In genomic region chr17:8154608-8155152, GRCh38 we compare ENCODE assay signal across 9 cellular contexts. TPM values are rescaled to one million over a fixed set of nuclear protein-coding genes. Genes with fewer than 3 reads are reported as not detected.
A peak's percentile ranks its signal among the peaks of the same experiment; 100 is the strongest.
DNase-seq lines count a peak whose midpoint lies in the region; ATAC-seq, FAIRE-seq and TF ChIP-seq lines count a peak whose summit lies in the region.
"Had no signal": no experiment of that assay in that cellular context is flagged by ENCODE, and none has a peak within 500 bp of the region (broad histone marks: within the 10 kb centered on the region; RNA-seq: fewer than 3 reads in every experiment).

No MANE protein-coding gene starts in this region.

- no peak overlapping the region for H4K91ac ChIP-seq in H9 (ENCODE audit: insufficient read length, low read depth, low read length)

- peaks cover 2% of the 10 kb centered on the region for H3K79me1 ChIP-seq in H9 (ENCODE audit: insufficient read depth, low read depth, low read length, poor library complexity, severe bottlenecking)

- H2BK15ac ChIP-seq in H9 (ENCODE audit: low read depth, low read length), result no peak overlapping the region

- H2AK5ac ChIP-seq in H9 (ENCODE audit: insufficient read length, low read length), result no peak overlapping the region

- intact Hi-C loops in GM12878 (cut with micrococcal nuclease; ENCODE audit: unreplicated experiment) (no loop called here), spleen (cut with DNase I; ENCODE audit: low total_unique reads) (no loop called here)

- no peak overlapping the region for H4K5ac ChIP-seq in H9 (ENCODE audit: insufficient read length, low read depth, low read length)

- no peak for DNase-seq in H9
- no peak for DNase-seq in GM12878 (ENCODE audit: low read depth, low spot score)
- DNase-seq in spleen, result no peak
- no peak for DNase-seq in T1000 (lab: John Stamatoyannopoulos, UW)
- DNase-seq in GM20000 (ENCODE audit: low spot score), result no peak
- DNase-seq: NCI-H2081 had no signal

- H3K9me3 ChIP-seq in H9 (ENCODE audit: control insufficient read depth, low read depth, low read length) (no peaks in the 10 kb centered on the region), GM12878 (replicated peaks; ENCODE audit: control insufficient read depth, insufficient read depth, low read length) (no peaks in the 10 kb centered on the region), iPS-20b (ENCODE audit: insufficient read depth, low read depth, low read length) (no peaks in the 10 kb centered on the region), spleen (no peaks in the 10 kb centered on the region)

- no peak overlapping the region for H2BK20ac ChIP-seq in H9 (ENCODE audit: low read depth, low read length, poor library complexity, severe bottlenecking)

- no peak overlapping the region for H2AFZ ChIP-seq in H9 (ENCODE audit: low read length)
- H2AFZ ChIP-seq in GM12878 (ENCODE audit: control insufficient read depth, low read depth, low read length), result no peak overlapping the region

- no peak overlapping the region for H2BK5ac ChIP-seq in H9 (ENCODE audit: insufficient read length, low read length)

- H3K4me3 ChIP-seq in GM12878 (no peak overlapping the region), iPS-20b (ENCODE audit: low read length) (peak overlapping the region; percentile 93), spleen (peak overlapping the region; percentile 39 to 79 (median 52))

- H3K4me3 Mint-ChIP-seq in H9, result no peak overlapping the region; a peak in 2 of 5 replicates

- TF ChIP-seq EP300 in GM12878 (IDR thresholded peaks at IDR 0.05; ENCODE audit: borderline replicate concordance in 1 of 2, control insufficient read depth in 1 of 2, low read depth in 2 of 2, low read length in 2 of 2), result no peak

- H3K18ac ChIP-seq in H9 (ENCODE audit: insufficient read length, low read depth, low read length), result peak overlapping the region; percentile 69

- WGBS in H9 (ENCODE audit: extremely low coverage, insufficient read length, low lambda C conversion rate), result no CpG with 5 or more reads among the region's 11 CpGs
- WGBS in GM12878 (ENCODE audit: insufficient coverage, insufficient replicate concordance, low lambda C conversion rate, missing lambda C conversion rate), result 52% methylated on average over 10 of the region's 11 CpGs
- WGBS in spleen, 5 donors, result 51 to 73% (median 54%) methylated on average over 10 to 11 of the region's 11 CpGs

- peaks cover under 1 to 8% (median 5%) of the 10 kb centered on the region in 3 experiments for H3K36me3 Mint-ChIP-seq in H9 (ENCODE audit: insufficient read depth in 1 of 3, low read depth in 3 of 3)

- peaks cover 3% of the 10 kb centered on the region for H3K27me3 Mint-ChIP-seq in H9 (ENCODE audit: low read depth)

- peak overlapping the region; percentile 69; the same call in 1 of the 2 replicates for H3K14ac ChIP-seq in H9 (ENCODE audit: insufficient read depth, low read length)

- no peak overlapping the region for H3K27ac ChIP-seq in H9 (ENCODE audit: insufficient read length, low read depth, low read length)
- H3K27ac ChIP-seq in GM12878 (ENCODE audit: control insufficient read depth, insufficient read depth), result no peak overlapping the region
- H3K27ac ChIP-seq in iPS-20b (ENCODE audit: low read length), result no peak overlapping the region
- peak overlapping the region; percentile 96 to 100 (median 98) for H3K27ac ChIP-seq in spleen

- H3K9ac ChIP-seq in H9 (ENCODE audit: extremely low read depth, insufficient read length, low read length) (peak overlapping the region; percentile 20), GM12878 (ENCODE audit: control insufficient read depth, insufficient read depth, low read length) (no peak overlapping the region), iPS-20b (ENCODE audit: low read depth, low read length) (peak overlapping the region; percentile 62; the same call in 1 of the 2 replicates)

- H3K79me2 ChIP-seq in H9 (ENCODE audit: insufficient read depth, low read length), result no peaks in the 10 kb centered on the region
- peaks cover 21% of the 10 kb centered on the region for H3K79me2 ChIP-seq in GM12878 (ENCODE audit: control insufficient read depth, insufficient read depth, low read length)

- H3T11ph ChIP-seq in H9 (ENCODE audit: low read length), result no peak overlapping the region

- no peak overlapping the region for H2BK12ac ChIP-seq in H9 (ENCODE audit: insufficient read length, low read depth, low read length)

- peak overlapping the region; percentile 59 for H3K4me2 ChIP-seq in H9 (ENCODE audit: insufficient read depth, insufficient read length, low read length)
- peak overlapping the region; percentile 36 for H3K4me2 ChIP-seq in GM12878 (ENCODE audit: control insufficient read depth, insufficient read depth)

- peaks cover 5% of the 10 kb centered on the region for H3K4me1 ChIP-seq in H9 (ENCODE audit: insufficient read depth, low read length)
- H3K4me1 ChIP-seq in GM12878 (ENCODE audit: control insufficient read depth, insufficient read depth, low read length), result peaks cover 23% of the 10 kb centered on the region
- H3K4me1 ChIP-seq in iPS-20b (ENCODE audit: insufficient read depth, low read length), result peaks cover 12% of the 10 kb centered on the region; the same call in 1 of the 2 replicates
- H3K4me1 ChIP-seq in spleen, result peaks cover 57 to 93% (median 85%) of the 10 kb centered on the region in 6 donors

- CTCF ChIA-PET in GM12878 (lab: Yijun Ruan, JAX), result interaction anchor here (4.4 kb wide), 1 partner anchor 16 kb away, joined by 36 read pairs; no protein-coding TSS in a partner anchor

- no peaks in the 10 kb centered on the region for H3K27me3 ChIP-seq in H9 (ENCODE audit: insufficient read depth, low read length)
- H3K27me3 ChIP-seq in GM12878 (replicated peaks in 1 of 2; ENCODE audit: control insufficient read depth in 2 of 2, insufficient read depth in 2 of 2, low read length in 1 of 2), result no peaks in the 10 kb centered on the region
- no peaks in the 10 kb centered on the region for H3K27me3 ChIP-seq in iPS-20b (ENCODE audit: insufficient read depth, low read length)
- no peaks in the 10 kb centered on the region for H3K27me3 ChIP-seq in spleen (replicated peaks in 1 of 7)

- in situ Hi-C loops in GM12878 (cut with MboI), result no loop called here

- H3K9me3 Mint-ChIP-seq in H9, result no peaks in the 10 kb centered on the region

- RAD21 ChIA-PET in GM12878 (lab: Charles Lee; ENCODE audit: unreplicated experiment), result interaction anchor here (1.5 to 4.1 kb wide), 2 partner anchors 16 to 32 kb away, joined by 4 to 33 read pairs; no protein-coding TSS in a partner anchor

- H4K8ac ChIP-seq in H9 (replicated peaks; ENCODE audit: insufficient read length, low read depth, low read length), result no peak overlapping the region

- no peak for TF ChIP-seq RAD21 in GM12878 (IDR thresholded peaks at IDR 0.05; ENCODE audit: insufficient read depth, low read depth, low read length)

- peaks cover 21 to 27% of the 10 kb centered on the region in 2 experiments for H3K4me1 Mint-ChIP-seq in H9

- H2BK120ac ChIP-seq in H9 (ENCODE audit: low read depth, low read length, poor library complexity, severe bottlenecking), result no peak overlapping the region

- POLR2A ChIA-PET in GM12878 (lab: Charles Lee), result interaction anchor here (0.6 to 7.5 kb wide), 6 partner anchors 16 to 141 kb away, joined by 3 to 71 read pairs (median 6); partner anchors contain the start of genes AURKB and BORCS6

- TF ChIP-seq POLR2A in GM12878 (IDR thresholded peaks at IDR 0.05; ENCODE audit: low read depth, low read length) (no peak), spleen (IDR thresholded peaks at IDR 0.05) (no peak)

- H3K36me3 ChIP-seq in GM12878 (ENCODE audit: control insufficient read depth in 2 of 2, insufficient read depth in 2 of 2, low read length in 1 of 2), result peaks cover 1 to 3% of the 10 kb centered on the region in 2 experiments; a peak in 3 of 4 replicates
- H3K36me3 ChIP-seq in iPS-20b (ENCODE audit: insufficient read depth, low read depth, low read length), result peaks cover 13% of the 10 kb centered on the region
- H3K36me3 ChIP-seq in spleen, result peaks cover under 1 to 42% (median 13%) of the 10 kb centered on the region in 6 donors

- no peak for ATAC-seq in GM12878
- ATAC-seq in HG02885 (IDR thresholded peaks at IDR 0.05; ENCODE audit: poor library complexity, unreplicated experiment), result no peak
- ATAC-seq in GM19467 (IDR thresholded peaks at IDR 0.05; ENCODE audit: unreplicated experiment), result no peak

- no peak overlapping the region for H3K56ac ChIP-seq in H9 (ENCODE audit: insufficient read length, low read depth, low read length)

- no TSS peak for BruUV-seq in GM12878 (replicated peaks; lab: Mats Ljungman, UMichigan)

- peaks cover 21% of the 10 kb centered on the region for H3K23me2 ChIP-seq in H9 (ENCODE audit: insufficient read length, low read depth, low read length, poor library complexity, severe bottlenecking)

- H3K4ac ChIP-seq in H9 (ENCODE audit: low read depth, low read length), result no peak overlapping the region; the same call in 1 of the 2 replicates

- SMC1A ChIA-PET in GM12878 (lab: Charles Lee; ENCODE audit: uncharacterized antibody, unreplicated experiment), result interaction anchor here (1.3 to 5.1 kb wide), 3 partner anchors 16 to 31 kb away, joined by 4 to 42 read pairs (median 21); partner anchors contain the start of gene HES7

- H4K20me1 ChIP-seq in H9 (ENCODE audit: control insufficient read depth, insufficient read depth, insufficient read length), result no peaks in the 10 kb centered on the region
- H4K20me1 ChIP-seq in GM12878 (ENCODE audit: control insufficient read depth, insufficient read depth), result no peaks in the 10 kb centered on the region; the same call in 1 of the 2 replicates

- peak overlapping the region; percentile 78 to 99 (median 99); a peak in 6 of 7 replicates for H3K27ac Mint-ChIP-seq in H9

- TF ChIP-seq CTCF in H9 (conservative IDR thresholded peaks at IDR 0.05), result no peak
- no peak for TF ChIP-seq CTCF in GM12878 (IDR thresholded peaks at IDR 0.05 in 2 of 3, conservative IDR thresholded peaks at IDR 0.05 in 1 of 3; ENCODE audit: control insufficient read depth in 2 of 3, extremely low read depth in 1 of 3, insufficient read depth in 1 of 3, low read depth in 3 of 3, low read length in 3 of 3)
- TF ChIP-seq CTCF in spleen (IDR thresholded peaks at IDR 0.05 in 8 of 11, conservative IDR thresholded peaks at IDR 0.05 in 3 of 11), result no peak
- no peak for TF ChIP-seq CTCF in GM20000 (IDR thresholded peaks at IDR 0.05; ENCODE audit: extremely low read depth, missing control alignments)

- no peak overlapping the region for H3K23ac ChIP-seq in H9 (ENCODE audit: insufficient read length, low read depth, low read length)

- no peak for FAIRE-seq in GM12878 (lab: Jason Lieb, UNC)

RNA-seq across cellular contexts. Expression of gene PER1, which starts 2.5 kb away (rescaled TPM):
- total RNA-seq in H9 (2021) (36.5 and 37.2 TPM in 2 replicates), GM12878 (2014; rRNA removed) (4.9 and 5.5 TPM in 2 replicates), GM12878 (2014; rRNA removed; fragmentation: Illumina TruSeq; extraction: Trizol) (1.9 and 2.2 TPM in 2 replicates), GM12878 (2021) (19.9 and 25.1 TPM in 2 replicates), spleen (100 to 1,000 TPM in 2 of 7 donors, 10 to 100 TPM in 5; 68.0 to 213 (median 73.5) TPM)
- 64.5 and 73.5 TPM in 2 replicates for total RNA-seq in GM12878 (2013; cell fraction: nucleolus; rRNA removed)
- 22.0 TPM for polyA plus RNA-seq in GM12878 (2011; ENCODE audit: low read depth)
- polyA plus RNA-seq in GM12878 (2011; rRNA removed) (3.6 and 8.6 TPM in 2 replicates), GM12878 (2014; fragmentation: Illumina TruSeq; extraction: Trizol) (0.81 and 4.1 TPM in 2 replicates), GM12878 (2014; fragmentation: Nextera tagmentation; extraction: Ambion mirVana) (under 1 TPM; 0.02 to 0.26 TPM), GM12878 (2014; rRNA removed) (8.6 and 12.4 TPM in 2 replicates), GM12878 (2016; fragmentation: Nextera tagmentation; extraction: Ambion mirVana) (1 to 10 TPM; 5.3 to 6.7 TPM), spleen (10 to 100 TPM; 12.6 to 83.0 (median 17.5) TPM)
- 9.8 and 13.3 TPM in 2 replicates for polyA plus RNA-seq in GM12878 (2011; cell fraction: cytosol; rRNA removed)
- 98.4 and 119 TPM in 2 replicates for polyA plus RNA-seq in GM12878 (2011; cell fraction: nucleus; rRNA removed)
- 25.3 and 40.9 TPM in 2 replicates for polyA plus RNA-seq in GM12878 (2012)
- polyA minus RNA-seq in GM12878 (2011; rRNA and poly(A)+ RNA removed), result 12.9 and 25.3 TPM in 2 replicates
- polyA minus RNA-seq in GM12878 (2011; cell fraction: cytosol; rRNA and poly(A)+ RNA removed), result 13.7 and 18.7 TPM in 2 replicates
- 39.8 and 46.7 TPM in 2 replicates for polyA minus RNA-seq in GM12878 (2011; cell fraction: nucleus; rRNA and poly(A)+ RNA removed)

RNA-seq across cellular contexts. Expression of gene VAMP2, which starts 8.1 kb away (rescaled TPM):
- total RNA-seq in H9 (2021) (22.8 and 22.9 TPM in 2 replicates), GM12878 (2014; rRNA removed) (3.8 and 4.7 TPM in 2 replicates), GM12878 (2014; rRNA removed; fragmentation: Illumina TruSeq; extraction: Trizol) (6.1 and 6.4 TPM in 2 replicates), GM12878 (2021) (25.1 and 27.8 TPM in 2 replicates), spleen (10 to 100 TPM; 37.5 to 94.8 (median 65.7) TPM)
- 27.6 and 28.5 TPM in 2 replicates for total RNA-seq in GM12878 (2013; cell fraction: nucleolus; rRNA removed)
- 33.4 TPM for polyA plus RNA-seq in GM12878 (2011; ENCODE audit: low read depth)
- polyA plus RNA-seq in GM12878 (2011; rRNA removed) (18.8 and 24.9 TPM in 2 replicates), GM12878 (2014; fragmentation: Illumina TruSeq; extraction: Trizol) (35.2 and 40.8 TPM in 2 replicates), GM12878 (2014; fragmentation: Nextera tagmentation; extraction: Ambion mirVana) (1 to 10 TPM; 3.0 to 6.3 TPM), GM12878 (2014; rRNA removed) (25.0 and 25.3 TPM in 2 replicates), GM12878 (2016; fragmentation: Nextera tagmentation; extraction: Ambion mirVana) (10 to 100 TPM; 25.0 to 28.0 TPM), spleen (10 to 100 TPM; 38.7 to 57.8 (median 38.8) TPM)
- 22.6 and 33.1 TPM in 2 replicates for polyA plus RNA-seq in GM12878 (2011; cell fraction: cytosol; rRNA removed)
- 68.3 and 69.6 TPM in 2 replicates for polyA plus RNA-seq in GM12878 (2011; cell fraction: nucleus; rRNA removed)
- polyA plus RNA-seq in GM12878 (2012), result 45.8 and 62.7 TPM in 2 replicates
- 7.0 and 9.0 TPM in 2 replicates for polyA minus RNA-seq in GM12878 (2011; rRNA and poly(A)+ RNA removed)
- 7.4 and 9.2 TPM in 2 replicates for polyA minus RNA-seq in GM12878 (2011; cell fraction: cytosol; rRNA and poly(A)+ RNA removed)
- 12.8 and 17.6 TPM in 2 replicates for polyA minus RNA-seq in GM12878 (2011; cell fraction: nucleus; rRNA and poly(A)+ RNA removed)

RNA-seq across cellular contexts. Expression of gene TMEM107, which starts 21.5 kb away (rescaled TPM):
- total RNA-seq in H9 (2021) (12.7 and 14.3 TPM in 2 replicates), GM12878 (2014; rRNA removed) (38.7 and 47.6 TPM in 2 replicates), GM12878 (2014; rRNA removed; fragmentation: Illumina TruSeq; extraction: Trizol) (23.7 and 24.9 TPM in 2 replicates), GM12878 (2021) (18.6 and 20.0 TPM in 2 replicates), spleen (10 to 100 TPM; 13.0 to 42.2 (median 22.4) TPM)
- 31.8 and 36.0 TPM in 2 replicates for total RNA-seq in GM12878 (2013; cell fraction: nucleolus; rRNA removed)
- 9.9 TPM for polyA plus RNA-seq in GM12878 (2011; ENCODE audit: low read depth)
- polyA plus RNA-seq in GM12878 (2011; rRNA removed) (32.9 and 33.7 TPM in 2 replicates), GM12878 (2014; fragmentation: Illumina TruSeq; extraction: Trizol) (7.5 and 7.9 TPM in 2 replicates), GM12878 (2014; fragmentation: Nextera tagmentation; extraction: Ambion mirVana) (10 to 100 TPM; 20.8 to 27.0 TPM), GM12878 (2014; rRNA removed) (13.0 and 15.7 TPM in 2 replicates), GM12878 (2016; fragmentation: Nextera tagmentation; extraction: Ambion mirVana) (10 to 100 TPM; 22.5 to 23.3 TPM), spleen (10 to 100 TPM in 2 of 3 donors, 1 to 10 TPM in 1; 8.1 to 14.0 (median 11.9) TPM)
- polyA plus RNA-seq in GM12878 (2011; cell fraction: cytosol; rRNA removed), result 40.2 and 40.3 TPM in 2 replicates
- 32.6 and 35.3 TPM in 2 replicates for polyA plus RNA-seq in GM12878 (2011; cell fraction: nucleus; rRNA removed)
- polyA plus RNA-seq in GM12878 (2012), result 19.2 and 20.9 TPM in 2 replicates
- polyA minus RNA-seq in GM12878 (2011; rRNA and poly(A)+ RNA removed), result 132 and 195 TPM in 2 replicates
- polyA minus RNA-seq in GM12878 (2011; cell fraction: cytosol; rRNA and poly(A)+ RNA removed), result 52.2 and 52.7 TPM in 2 replicates
- 146 and 159 TPM in 2 replicates for polyA minus RNA-seq in GM12878 (2011; cell fraction: nucleus; rRNA and poly(A)+ RNA removed)

RNA-seq across cellular contexts. Expression of gene HES7, which starts 30.8 kb away (rescaled TPM):
- total RNA-seq in H9 (2021), result 0.26 and 0.33 TPM in 2 replicates
- total RNA-seq in GM12878 (2013; cell fraction: nucleolus; rRNA removed), result 1.8 and 2.2 TPM in 2 replicates
- 0.22 and 1.1 TPM in 2 replicates for total RNA-seq in GM12878 (2014; rRNA removed)
- 0.09 TPM in 1 of 2 replicates, not detected in the other for total RNA-seq in GM12878 (2014; rRNA removed; fragmentation: Illumina TruSeq; extraction: Trizol)
- total RNA-seq in GM12878 (2021), result 1.3 and 1.9 TPM in 2 replicates
- polyA plus RNA-seq in GM12878 (2011; ENCODE audit: low read depth), result not detected
- 0.27 and 0.38 TPM in 2 replicates for polyA plus RNA-seq in GM12878 (2011; rRNA removed)
- polyA plus RNA-seq in GM12878 (2011; cell fraction: cytosol; rRNA removed), result 0.34 and 0.84 TPM in 2 replicates
- 8.3 and 9.4 TPM in 2 replicates for polyA plus RNA-seq in GM12878 (2011; cell fraction: nucleus; rRNA removed)
- polyA plus RNA-seq in GM12878 (2012), result 0.65 and 0.66 TPM in 2 replicates
- not detected in 2 replicates for polyA plus RNA-seq in GM12878 (2014; fragmentation: Illumina TruSeq; extraction: Trizol)
- under 1 TPM in 1 of 2 experiments, not detected in 1; 0.07 TPM for polyA plus RNA-seq in GM12878 (2014; fragmentation: Nextera tagmentation; extraction: Ambion mirVana)
- 0.87 and 1.3 TPM in 2 replicates for polyA plus RNA-seq in GM12878 (2014; rRNA removed)
- under 1 TPM in 1 of 2 experiments, not detected in 1; 0.08 TPM for polyA plus RNA-seq in GM12878 (2016; fragmentation: Nextera tagmentation; extraction: Ambion mirVana)
- not detected in 2 replicates for polyA minus RNA-seq in GM12878 (2011; rRNA and poly(A)+ RNA removed)
- polyA minus RNA-seq in GM12878 (2011; cell fraction: cytosol; rRNA and poly(A)+ RNA removed), result not detected in 2 replicates
- 0.36 and 0.48 TPM in 2 replicates for polyA minus RNA-seq in GM12878 (2011; cell fraction: nucleus; rRNA and poly(A)+ RNA removed)
- under 1 TPM in 2 of 7 donors, not detected in 5; 0.41 to 0.67 TPM for total RNA-seq in spleen
- polyA plus RNA-seq in spleen, result under 1 TPM; 0.04 to 0.53 (median 0.32) TPM

RNA-seq across cellular contexts. Expression of gene BORCS6, which starts 35.3 kb away (rescaled TPM):
- total RNA-seq in H9 (2021), result 3.1 and 3.4 TPM in 2 replicates
- 4.8 and 5.9 TPM in 2 replicates for total RNA-seq in GM12878 (2013; cell fraction: nucleolus; rRNA removed)
- total RNA-seq in GM12878 (2014; rRNA removed), result 11.1 and 14.1 TPM in 2 replicates
- 3.4 and 4.0 TPM in 2 replicates for total RNA-seq in GM12878 (2014; rRNA removed; fragmentation: Illumina TruSeq; extraction: Trizol)
- 10.8 and 11.5 TPM in 2 replicates for total RNA-seq in GM12878 (2021)
- polyA plus RNA-seq in GM12878 (2011; ENCODE audit: low read depth), result 2.6 TPM
- polyA plus RNA-seq in GM12878 (2011; rRNA removed), result 2.7 and 4.9 TPM in 2 replicates
- polyA plus RNA-seq in GM12878 (2011; cell fraction: cytosol; rRNA removed), result 7.7 and 11.1 TPM in 2 replicates
- polyA plus RNA-seq in GM12878 (2011; cell fraction: nucleus; rRNA removed), result 7.8 and 9.8 TPM in 2 replicates
- polyA plus RNA-seq in GM12878 (2012), result 7.3 and 8.5 TPM in 2 replicates
- 0.81 and 3.2 TPM in 2 replicates for polyA plus RNA-seq in GM12878 (2014; fragmentation: Illumina TruSeq; extraction: Trizol)
- polyA plus RNA-seq in GM12878 (2014; fragmentation: Nextera tagmentation; extraction: Ambion mirVana), result under 1 TPM; 0.37 to 0.64 TPM
- 8.6 and 9.1 TPM in 2 replicates for polyA plus RNA-seq in GM12878 (2014; rRNA removed)
- polyA plus RNA-seq in GM12878 (2016; fragmentation: Nextera tagmentation; extraction: Ambion mirVana), result 10 to 100 TPM; 10.5 to 11.7 TPM
- polyA minus RNA-seq in GM12878 (2011; rRNA and poly(A)+ RNA removed), result 4.4 and 7.9 TPM in 2 replicates
- polyA minus RNA-seq in GM12878 (2011; cell fraction: cytosol; rRNA and poly(A)+ RNA removed), result 3.1 and 5.6 TPM in 2 replicates
- 5.7 and 7.9 TPM in 2 replicates for polyA minus RNA-seq in GM12878 (2011; cell fraction: nucleus; rRNA and poly(A)+ RNA removed)
- total RNA-seq in spleen, result 10 to 100 TPM in 6 of 7 donors, 1 to 10 TPM in 1; 9.5 to 14.6 (median 12.3) TPM
- 10 to 100 TPM in 2 of 3 donors, 1 to 10 TPM in 1; 10.0 to 16.5 (median 12.9) TPM for polyA plus RNA-seq in spleen

Comparison
In these comparisons a context has a peak if more than half of its experiments do, and no peak if none do; other contexts are left out.
1. H3K27ac ChIP-seq: peak in spleen (8 of 8); none in H9 (single experiment), GM12878 (single experiment) and iPS-20b (single experiment).